In the genomic region with DNA sequence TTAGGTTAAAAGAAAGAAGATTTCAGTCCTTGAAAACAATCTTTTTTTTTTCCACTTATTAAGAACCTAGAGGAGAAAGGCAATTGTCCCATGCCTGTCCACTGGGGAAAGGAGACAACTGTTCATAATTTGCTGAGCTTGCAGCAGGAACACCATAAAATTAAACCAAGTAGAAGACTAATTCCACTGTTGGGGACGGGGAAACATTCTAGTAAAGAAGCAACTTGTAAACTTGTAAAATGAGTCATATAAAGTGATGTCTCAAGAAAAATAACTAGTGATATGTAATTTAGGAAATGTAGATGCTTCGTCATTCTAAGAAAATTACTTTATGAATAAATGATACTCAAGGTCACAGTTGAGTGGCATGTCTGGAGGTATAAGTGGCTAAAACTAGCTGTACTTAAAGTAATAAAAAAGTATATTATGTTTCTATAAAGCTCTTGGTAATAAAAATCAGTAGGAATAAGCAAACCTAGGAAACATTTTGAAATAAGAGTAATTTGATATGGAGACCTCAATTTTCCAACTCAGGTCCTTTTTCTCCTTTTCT, we compare ENCODE assay signal across 15 cellular contexts.
"Had no signal": no experiment of that assay in that cellular context is flagged by ENCODE, and none has a peak within 500 bp of the region (broad histone marks: within the 10 kb centered on the region; RNA-seq: fewer than 3 reads in every experiment).

No MANE protein-coding gene starts in this region.

- H3K36me3 Mint-ChIP-seq: activated CD4-positive, alpha-beta memory T cell treated with anti-CD3 and anti-CD28 coated beads for 36 hours; activated naive CD8-positive, alpha-beta T cell; natural killer cell had no signal

- H3K4me3 ChIP-seq: esophagus muscularis mucosa, ovary, sigmoid colon, upper lobe of right lung had no signal

- H3K27ac Mint-ChIP-seq: activated CD4-positive, alpha-beta memory T cell treated with anti-CD3 and anti-CD28 coated beads for 36 hours; activated naive CD8-positive, alpha-beta T cell; natural killer cell; stimulated activated naive CD8-positive, alpha-beta T cell treated with anti-CD3 and anti-CD28 coated beads, Interleukin-15, Interleukin-2, amounts not matched to agents 100 ng/mL and 50 ng/mL, for 24 hours had no signal

- ATAC-seq: natural killer cell, upper lobe of right lung had no signal

- H3K9me3 Mint-ChIP-seq: activated CD4-positive, alpha-beta memory T cell treated with anti-CD3 and anti-CD28 coated beads for 36 hours; natural killer cell had no signal

- H3K27me3 Mint-ChIP-seq: activated CD4-positive, alpha-beta memory T cell treated with anti-CD3 and anti-CD28 coated beads for 36 hours; activated naive CD8-positive, alpha-beta T cell; stimulated activated naive CD8-positive, alpha-beta T cell treated with anti-CD3 and anti-CD28 coated beads, Interleukin-15, Interleukin-2, amounts not matched to agents 100 ng/mL and 50 ng/mL, for 24 hours had no signal

- H3K27ac ChIP-seq: esophagus muscularis mucosa, ovary, sigmoid colon, upper lobe of right lung had no signal

- H3K4me1 Mint-ChIP-seq: natural killer cell had no signal

- H3K9me3 ChIP-seq: esophagus muscularis mucosa, ovary, sigmoid colon, upper lobe of right lung had no signal

- H3K4me3 Mint-ChIP-seq: activated CD4-positive, alpha-beta memory T cell treated with anti-CD3 and anti-CD28 coated beads for 36 hours; activated naive CD8-positive, alpha-beta T cell; natural killer cell; stimulated activated naive CD8-positive, alpha-beta T cell treated with anti-CD3 and anti-CD28 coated beads, Interleukin-15, Interleukin-2, amounts not matched to agents 100 ng/mL and 50 ng/mL, for 24 hours had no signal

- H3K36me3 ChIP-seq: esophagus muscularis mucosa, ovary, sigmoid colon, upper lobe of right lung had no signal

- DNase-seq: activated CD4-positive, alpha-beta memory T cell treated with anti-CD3 and anti-CD28 coated beads for 36 hours; activated CD4-positive, alpha-beta T cell treated with anti-CD3 and anti-CD28 coated beads for 1 hour; activated gamma-delta T cell; activated T-cell treated with anti-CD3 and anti-CD28 coated beads, Interleukin-2, amount 50 U/mL, for 48 hours; aorta; mammary epithelial cell; natural killer cell; ovary; sigmoid colon; stimulated activated CD4-positive, alpha-beta T cell treated with anti-CD3 and anti-CD28 coated beads, Interleukin-4, amount 100 ng/mL, for 1 hour; stimulated activated CD8-positive, alpha-beta memory T cell treated with anti-CD3 and anti-CD28 coated beads, Interleukin-4, amount 100 ng/mL, for 48 hours; upper lobe of right lung had no signal

- H3K27me3 ChIP-seq: esophagus muscularis mucosa, ovary, sigmoid colon, upper lobe of right lung had no signal

- H3K4me1 ChIP-seq: esophagus muscularis mucosa, sigmoid colon, upper lobe of right lung had no signal
